14 cellular contexts compared by ENCODE assay signal in genomic region chr1:11178021-11179015, GRCh38. TPM values are rescaled to one million over a fixed set of nuclear protein-coding genes. Genes with fewer than 3 reads are reported as not detected.
DNase-seq lines count a peak whose midpoint lies in the region; ATAC-seq and TF ChIP-seq lines count a peak whose summit lies in the region.
"Had no signal": no experiment of that assay in that cellular context is flagged by ENCODE, and none has a peak within 500 bp of the region (broad histone marks: within the 10 kb centered on the region; RNA-seq: fewer than 3 reads in every experiment).

No MANE protein-coding gene starts in this region.

- no peak overlapping the region for H3K4me3 Mint-ChIP-seq in activated CD4-positive, alpha-beta memory T cell treated with anti-CD3 and anti-CD28 coated beads, Interleukin-2, amount 10 ng/mL, durations not matched to agents 7 days and 5 days
- H3K4me3 Mint-ChIP-seq: H9 had no signal

- peaks cover 2% of the 10 kb centered on the region for H3K36me3 Mint-ChIP-seq in activated CD4-positive, alpha-beta memory T cell treated with anti-CD3 and anti-CD28 coated beads, Interleukin-2, amount 10 ng/mL, durations not matched to agents 7 days and 5 days (ENCODE audit: low read depth)

- H3K4me3 ChIP-seq in ectodermal cell (ENCODE audit: insufficient read depth, low read depth, low read length) (no peak overlapping the region), mucosa of descending colon (no peak overlapping the region), esophagus squamous epithelium (no peak overlapping the region), stomach (no peak overlapping the region)
- H3K4me3 ChIP-seq: testis had no signal

- intact Hi-C loops in mucosa of descending colon (cut with DNase I, micrococcal nuclease) = no loop called here
- intact Hi-C loops in esophagus squamous epithelium (cut with DNase I) = no loop called here
- intact Hi-C loops in stomach (cut with DNase I; ENCODE audit: low total_unique reads) = no loop called here

- peak; percentile 8 for ATAC-seq in mucosa of descending colon

- TF ChIP-seq CTCF in mucosa of descending colon (IDR thresholded peaks at IDR 0.05) (no peak), esophagus squamous epithelium (IDR thresholded peaks at IDR 0.05) (no peak), stomach (IDR thresholded peaks at IDR 0.05) (no peak)

- TF ChIP-seq POLR2A in esophagus squamous epithelium (IDR thresholded peaks at IDR 0.05) = no peak
- no peak for TF ChIP-seq POLR2A in stomach (IDR thresholded peaks at IDR 0.05)

- CTCF ChIA-PET in activated CD4-positive, alpha-beta memory T cell treated with anti-CD3 and anti-CD28 coated beads, Interleukin-2, amount 10 ng/mL, durations not matched to agents 7 days and 5 days (lab: Charles Lee) = no interaction called here

- WGBS in ectodermal cell, 2 experiments = 57 to 74% methylated on average over 7 of the region's 7 CpGs
- 43 to 47% methylated on average over 5 to 7 of the region's 7 CpGs for WGBS in esophagus squamous epithelium, 2 donors
- 51 to 62% (median 59%) methylated on average over 6 to 7 of the region's 7 CpGs for WGBS in stomach, 5 donors

- no peak overlapping the region for H3K27ac Mint-ChIP-seq in activated CD4-positive, alpha-beta memory T cell treated with anti-CD3 and anti-CD28 coated beads, Interleukin-2, amount 10 ng/mL, durations not matched to agents 7 days and 5 days
- H3K27ac Mint-ChIP-seq: H9 had no signal

- no peaks in the 10 kb centered on the region for H3K27me3 ChIP-seq in ectodermal cell (ENCODE audit: control insufficient read depth, insufficient read depth, low read length, poor library complexity, severe bottlenecking)
- H3K27me3 ChIP-seq in esophagus squamous epithelium = no peaks in the 10 kb centered on the region
- H3K27me3 ChIP-seq in stomach = no peaks in the 10 kb centered on the region
- H3K27me3 ChIP-seq: testis had no signal

- H3K4me1 ChIP-seq in ectodermal cell (ENCODE audit: control insufficient read depth, insufficient read depth, low read length) = peaks cover 45% of the 10 kb centered on the region
- H3K4me1 ChIP-seq in mucosa of descending colon (ENCODE audit: low read depth) = no peaks in the 10 kb centered on the region
- peaks cover 0 to 23% (median 0%) of the 10 kb centered on the region in 3 donors for H3K4me1 ChIP-seq in esophagus squamous epithelium
- peaks cover 0 to 24% (median 12%) of the 10 kb centered on the region in 4 donors for H3K4me1 ChIP-seq in stomach

- H3K4me1 Mint-ChIP-seq in activated CD4-positive, alpha-beta memory T cell treated with anti-CD3 and anti-CD28 coated beads, Interleukin-2, amount 10 ng/mL, durations not matched to agents 7 days and 5 days = no peaks in the 10 kb centered on the region

- POLR2A ChIA-PET in activated CD4-positive, alpha-beta memory T cell treated with anti-CD3 and anti-CD28 coated beads, Interleukin-2, amount 10 ng/mL, durations not matched to agents 7 days and 5 days (lab: Charles Lee) = no interaction called here

- H3K36me3 ChIP-seq in ectodermal cell (ENCODE audit: control insufficient read depth, insufficient read depth, low read length) (no peaks in the 10 kb centered on the region), mucosa of descending colon (ENCODE audit: low read depth) (no peaks in the 10 kb centered on the region), esophagus squamous epithelium (peaks cover 0 to 66% (median 0%) of the 10 kb centered on the region in 3 donors), stomach (peaks cover 0 to 57% (median 45%) of the 10 kb centered on the region in 4 donors)

- TF ChIP-seq EP300 in stomach (IDR thresholded peaks at IDR 0.05) = no peak

- no peaks in the 10 kb centered on the region for H3K27me3 Mint-ChIP-seq in activated CD4-positive, alpha-beta memory T cell treated with anti-CD3 and anti-CD28 coated beads, Interleukin-2, amount 10 ng/mL, durations not matched to agents 7 days and 5 days

- no peaks in the 10 kb centered on the region for H3K9me3 Mint-ChIP-seq in activated CD4-positive, alpha-beta memory T cell treated with anti-CD3 and anti-CD28 coated beads, Interleukin-2, amount 10 ng/mL, durations not matched to agents 7 days and 5 days
- H3K9me3 Mint-ChIP-seq: H9 had no signal

- H3K27ac ChIP-seq in ectodermal cell (ENCODE audit: insufficient read depth, low read depth, low read length, poor library complexity, severe bottlenecking) (peak overlapping the region; percentile 22), esophagus squamous epithelium (no peak overlapping the region), stomach (no peak overlapping the region)

- no peaks in the 10 kb centered on the region for H3K9me3 ChIP-seq in ectodermal cell (ENCODE audit: control insufficient read depth, low read length)
- no peaks in the 10 kb centered on the region for H3K9me3 ChIP-seq in mucosa of descending colon
- H3K9me3 ChIP-seq in esophagus squamous epithelium = no peaks in the 10 kb centered on the region
- no peaks in the 10 kb centered on the region for H3K9me3 ChIP-seq in stomach
- H3K9me3 ChIP-seq: testis had no signal

- peak; percentile 28 for DNase-seq in GM03348 (ENCODE audit: low spot score)
- peak; percentile 29 for DNase-seq in NCI-H2171 (lab: John Stamatoyannopoulos, UW)
- no peak for DNase-seq in mucosa of descending colon
- DNase-seq in activated CD4-positive, alpha-beta memory T cell treated with anti-CD3 and anti-CD28 coated beads, Interleukin-2, amount 10 ng/mL, durations not matched to agents 7 days and 5 days = no peak
- DNase-seq in esophagus squamous epithelium (lab: John Stamatoyannopoulos, UW) = no peak
- no peak for DNase-seq in medulla oblongata (ENCODE audit: extremely low spot score)
- DNase-seq in stomach = no peak
- DNase-seq: activated CD8-positive, alpha-beta memory T cell treated with anti-CD3 and anti-CD28 coated beads, Interleukin-2, amount 50 U/mL, for 4 hours; H9; T1000; testis had no signal

RNA-seq across cellular contexts. Expression of gene ANGPTL7, which starts 10.8 kb away (rescaled TPM):
- polyA plus RNA-seq in ectodermal cell (2013, experiment 1 of 4) = not detected
- 0.11 TPM for polyA plus RNA-seq in ectodermal cell (2013, experiment 2 of 4)
- polyA plus RNA-seq in ectodermal cell (2013, experiment 3 of 4) = 0.21 TPM
- 0.16 TPM for polyA plus RNA-seq in ectodermal cell (2013, experiment 4 of 4)
- total RNA-seq in mucosa of descending colon = 1 to 10 TPM in 1 of 3 donors, under 1 TPM in 1, not detected in 1; 0.72 to 1.8 TPM
- not detected for total RNA-seq in activated CD4-positive, alpha-beta memory T cell treated with anti-CD3 and anti-CD28 coated beads, Interleukin-2, amount 10 ng/mL, durations not matched to agents 7 days and 5 days
- 1 to 10 TPM in 2 of 4 donors, not detected in 2; 1.2 to 1.3 TPM for total RNA-seq in esophagus squamous epithelium
- total RNA-seq in stomach = 1 to 10 TPM in 2 of 5 donors, not detected in 3; 1.6 to 2.6 TPM
- polyA plus RNA-seq in stomach = under 1 TPM in 1 of 3 donors, not detected in 2; 0.55 TPM
- total RNA-seq: H9, liver, pulmonary artery endothelial cell, testis had no signal

Comparison
In these comparisons a context has a peak if more than half of its experiments do, and no peak if none do; other contexts are left out.
1. DNase-seq: peak in GM03348 (single experiment) and NCI-H2171 (single experiment); none in mucosa of descending colon (0 of 3), activated CD4-positive, alpha-beta memory T cell treated with anti-CD3 and anti-CD28 coated beads, Interleukin-2, amount 10 ng/mL, durations not matched to agents 7 days and 5 days (single experiment), esophagus squamous epithelium (single experiment), medulla oblongata (single experiment) and stomach (single experiment).